9 cellular contexts compared by ENCODE assay signal in the genomic region with DNA sequence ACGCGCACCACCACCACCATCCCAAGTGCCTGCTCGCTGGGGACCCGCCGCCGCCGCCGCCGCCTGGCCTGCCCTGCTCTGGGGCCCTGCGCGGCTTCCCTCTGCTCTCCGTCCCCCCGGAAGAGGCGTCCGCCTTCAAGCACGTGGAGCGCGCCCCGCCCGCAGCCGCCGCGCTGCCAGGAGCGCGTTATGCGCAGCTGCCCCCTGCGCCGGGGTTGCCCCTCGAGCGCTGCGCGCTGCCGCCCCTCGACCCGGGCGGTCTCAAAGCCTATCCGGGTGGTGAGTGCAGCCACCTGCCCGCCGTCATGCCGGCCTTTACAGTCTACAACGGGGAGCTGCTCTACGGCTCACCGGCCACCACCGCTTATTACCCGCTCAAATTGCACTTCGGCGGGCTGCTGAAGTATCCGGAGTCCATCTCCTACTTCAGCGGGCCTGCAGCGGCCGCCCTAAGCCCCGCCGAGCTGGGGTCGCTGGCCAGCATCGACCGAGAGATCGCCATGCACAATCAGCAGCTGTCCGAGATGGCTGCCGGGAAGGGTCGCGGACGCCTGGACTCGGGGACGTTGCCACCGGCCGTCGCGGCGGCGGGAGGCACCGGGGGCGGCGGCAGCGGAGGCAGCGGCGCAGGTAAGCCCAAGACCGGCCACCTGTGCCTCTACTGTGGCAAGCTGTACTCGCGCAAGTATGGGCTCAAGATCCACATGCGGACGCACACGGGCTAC. TPM values are rescaled to one million over a fixed set of nuclear protein-coding genes. Genes with fewer than 3 reads are reported as not detected.
DNase-seq lines count a peak whose midpoint lies in the region; ATAC-seq and TF ChIP-seq lines count a peak whose summit lies in the region.
"Had no signal": no experiment of that assay in that cellular context is flagged by ENCODE, and none has a peak within 500 bp of the region (broad histone marks: within the 10 kb centered on the region; RNA-seq: fewer than 3 reads in every experiment).

No MANE protein-coding gene starts in this region.

- H3K36me3 Mint-ChIP-seq in activated CD4-positive, alpha-beta T cell treated with anti-CD3 and anti-CD28 coated beads for 36 hours (ENCODE audit: low read depth): peaks cover 3% of the 10 kb centered on the region

- peak; percentile 57 for DNase-seq in activated CD4-positive, alpha-beta T cell treated with anti-CD3 and anti-CD28 coated beads for 36 hours
- no peak for DNase-seq in activated CD4-positive, alpha-beta T cell treated with anti-CD3 and anti-CD28 coated beads, Interleukin-2, amount 50 U/mL, for 4 hours
- DNase-seq in NCI-H1092 treated with DMSO at 0.1 percent for 48 hours (lab: John Stamatoyannopoulos, UW) (peak; percentile 68), adipocyte (ENCODE audit: low read depth) (no peak), left lung (peak in 1 of 2 donors; percentile 74), amniotic stem cell (lab: John Stamatoyannopoulos, UW) (no peak)

- 2% methylated on average over 82 of the region's 82 CpGs for WGBS in thymus

- H3K9me3 ChIP-seq in adipocyte (ENCODE audit: control insufficient read depth, low read length) (peaks cover 7% of the 10 kb centered on the region), left lung (no peaks in the 10 kb centered on the region), thymus (ENCODE audit: control insufficient read depth) (peaks cover 6% of the 10 kb centered on the region)

- H3K9ac ChIP-seq in adipocyte (ENCODE audit: low read length): no peak overlapping the region

- H3K4me3 ChIP-seq in adipocyte (ENCODE audit: low read length) (peak overlapping the region; percentile 58), left lung (peak overlapping the region; percentile 24 to 42), thymus (ENCODE audit: low read length) (peak overlapping the region; percentile 54)

- no peak for TF ChIP-seq CTCF in left lung (IDR thresholded peaks at IDR 0.05)

- no peaks in the 10 kb centered on the region for H3K36me3 ChIP-seq in adipocyte (ENCODE audit: control insufficient read depth, insufficient read depth, low read length, severe bottlenecking)
- no peaks in the 10 kb centered on the region for H3K36me3 ChIP-seq in left lung
- H3K36me3 ChIP-seq in thymus (ENCODE audit: control insufficient read depth, insufficient read depth): no peaks in the 10 kb centered on the region

- no peak overlapping the region for H3K27ac ChIP-seq in left lung
- no peak overlapping the region for H3K27ac ChIP-seq in thymus (ENCODE audit: low read depth)

- H3K4me1 Mint-ChIP-seq in activated CD4-positive, alpha-beta T cell treated with anti-CD3 and anti-CD28 coated beads for 36 hours: peaks cover 33% of the 10 kb centered on the region

- POLR2A ChIA-PET in activated CD4-positive, alpha-beta T cell treated with anti-CD3 and anti-CD28 coated beads for 36 hours (lab: Charles Lee): no interaction called here

- CTCF ChIA-PET in activated CD4-positive, alpha-beta T cell treated with anti-CD3 and anti-CD28 coated beads for 36 hours (lab: Charles Lee): interaction anchor here (0.6 to 1.4 kb wide), 3 partner anchors 13 to 103 kb away, joined by 3 read pairs; a partner anchor contains a TSS

- H3K27ac Mint-ChIP-seq in activated CD4-positive, alpha-beta T cell treated with anti-CD3 and anti-CD28 coated beads for 36 hours: no peak overlapping the region

- peaks cover 3% of the 10 kb centered on the region for H3K9me3 Mint-ChIP-seq in activated CD4-positive, alpha-beta T cell treated with anti-CD3 and anti-CD28 coated beads for 36 hours (ENCODE audit: low read depth)

- H3K4me1 ChIP-seq in adipocyte (ENCODE audit: control insufficient read depth, insufficient read depth, low read length): no peaks in the 10 kb centered on the region
- H3K4me1 ChIP-seq in left lung: peaks cover 16 to 21% of the 10 kb centered on the region in 2 donors
- peaks cover 10% of the 10 kb centered on the region for H3K4me1 ChIP-seq in thymus (ENCODE audit: control insufficient read depth, insufficient read depth, low read length)

- H3K27me3 ChIP-seq in adipocyte (replicated peaks; ENCODE audit: control insufficient read depth, insufficient read depth, low read length) (peaks cover 93% of the 10 kb centered on the region), left lung (peaks cover 100% of the 10 kb centered on the region in 2 donors), thymus (ENCODE audit: control insufficient read depth, insufficient read depth) (peaks cover 74% of the 10 kb centered on the region)

- ATAC-seq in activated CD4-positive, alpha-beta T cell treated with anti-CD3 and anti-CD28 coated beads for 36 hours: peak; percentile 68
- ATAC-seq in HG02571 (IDR thresholded peaks at IDR 0.05; ENCODE audit: unreplicated experiment) (peak; percentile 54), left lung (peak; percentile 62)

- intact Hi-C loops in activated CD4-positive, alpha-beta T cell treated with anti-CD3 and anti-CD28 coated beads for 36 hours (cut with DNase I, micrococcal nuclease): loop anchor here (1.0 to 10.0 kb wide), 5 partner anchors 11 to 1781 kb away; a partner anchor contains a TSS
- intact Hi-C loops in left lung (cut with DNase I): no loop called here

- peak overlapping the region; percentile 60 for H3K4me3 Mint-ChIP-seq in activated CD4-positive, alpha-beta T cell treated with anti-CD3 and anti-CD28 coated beads for 36 hours

- peaks cover 66% of the 10 kb centered on the region for H3K27me3 Mint-ChIP-seq in activated CD4-positive, alpha-beta T cell treated with anti-CD3 and anti-CD28 coated beads for 36 hours

RNA-seq across cellular contexts. Expression of a gene that starts 7.2 kb away (rescaled TPM):
- total RNA-seq in activated CD4-positive, alpha-beta T cell treated with anti-CD3 and anti-CD28 coated beads for 36 hours: not detected
- total RNA-seq in left lung: not detected
- polyA plus RNA-seq in thymus: under 0.01 TPM
- total RNA-seq: dermis microvascular lymphatic vessel endothelial cell had no signal

RNA-seq across cellular contexts. Expression of a gene that starts 45.4 kb away (rescaled TPM):
- total RNA-seq in activated CD4-positive, alpha-beta T cell treated with anti-CD3 and anti-CD28 coated beads for 36 hours: 10 to 100 TPM; 50.7 to 67.3 TPM
- total RNA-seq in left lung: 10 to 100 TPM; 55.6 to 63.7 TPM
- 61.2 TPM for polyA plus RNA-seq in thymus

Comparison
In these comparisons a context has a peak if more than half of its experiments do, and no peak if none do; other contexts are left out.
1. DNase-seq: peak in activated CD4-positive, alpha-beta T cell treated with anti-CD3 and anti-CD28 coated beads for 36 hours (single experiment) and NCI-H1092 treated with DMSO at 0.1 percent for 48 hours (single experiment); none in activated CD4-positive, alpha-beta T cell treated with anti-CD3 and anti-CD28 coated beads, Interleukin-2, amount 50 U/mL, for 4 hours (0 of 2), adipocyte (single experiment) and amniotic stem cell (single experiment).
2. intact Hi-C loops: an anchor here in activated CD4-positive, alpha-beta T cell treated with anti-CD3 and anti-CD28 coated beads for 36 hours (1.0 to 10.0 kb wide); none called in left lung.
3. Peak in every context shown above with its lines, with median percentiles within 50 percentile points of each other: ATAC-seq and H3K4me3 ChIP-seq.